Comparison of ENCODE assay signal across 8 cellular contexts in genomic region chr9:128370752-128371621, GRCh38. TPM values are rescaled to one million over a fixed set of nuclear protein-coding genes. Genes with fewer than 3 reads are reported as not detected.
A peak's percentile ranks its signal among the peaks of the same experiment; 100 is the strongest.
DNase-seq lines count a peak whose midpoint lies in the region; ATAC-seq and TF ChIP-seq lines count a peak whose summit lies in the region.

Gene URM1 (plus strand): TSS chr9:128371374. CDS start chr9:128371381, 7 bp downstream.

- peak within 1 kb of the TSS; percentile 88 to 90 for H3K27ac Mint-ChIP-seq in activated naive CD4-positive, alpha-beta T cell treated with anti-CD3 and anti-CD28 coated beads, Interleukin-2, amount 50 U/mL, for 72 hours

- no peaks in the 10 kb centered on the region for H3K9me3 Mint-ChIP-seq in activated naive CD4-positive, alpha-beta T cell treated with anti-CD3 and anti-CD28 coated beads, Interleukin-2, amount 50 U/mL, for 72 hours

- TF ChIP-seq CTCF in GM10248 (IDR thresholded peaks at IDR 0.05; ENCODE audit: control extremely low read depth, extremely low read depth, low read depth, missing control alignments) = no peak
- no peak for TF ChIP-seq CTCF in omental fat pad (IDR thresholded peaks at IDR 0.05)

- POLR2A ChIA-PET in GM10248 (lab: Yijun Ruan, JAX) = interaction anchor here (0.6 to 2.5 kb wide), 6 partner anchors 8 to 418 kb away, joined by 3 to 15 read pairs (median 4); partner anchors contain the start of gene CERCAM

- peaks cover 10 to 16% of the 10 kb centered on the region in 2 donors for H3K36me3 Mint-ChIP-seq in activated naive CD4-positive, alpha-beta T cell treated with anti-CD3 and anti-CD28 coated beads, Interleukin-2, amount 50 U/mL, for 72 hours

- ATAC-seq in HG02623 (IDR thresholded peaks at IDR 0.05; ENCODE audit: unreplicated experiment) (peak; percentile 85), omental fat pad (ENCODE audit: low FRiP score) (peak; percentile 97)
- ATAC-seq in activated naive CD4-positive, alpha-beta T cell treated with anti-CD3 and anti-CD28 coated beads, Interleukin-2, amount 50 U/mL, for 72 hours = peak; percentile 98 to 99

- H3K27ac ChIP-seq in temporal lobe (ENCODE audit: low read depth, low read length) = peak within 1 kb of the TSS; percentile 96

- DNase-seq in GM10248 (ENCODE audit: extremely low spot score) = peak; percentile 96
- peak; percentile 88 for DNase-seq in NCI-H1105 (lab: John Stamatoyannopoulos, UW)
- peak; percentile 87 for DNase-seq in SKM-1 (lab: John Stamatoyannopoulos, UW; ENCODE audit: unreplicated experiment)
- DNase-seq in activated naive CD4-positive, alpha-beta T cell treated with anti-CD3 and anti-CD28 coated beads, Interleukin-2, amount 50 U/mL, for 72 hours (ENCODE audit: low spot score in 2 of 2) = peak; percentile 94 to 97
- no peak for DNase-seq in glomerular endothelial cell (ENCODE audit: extremely low read depth, low read depth, low spot score)
- peak; percentile 84 for DNase-seq in omental fat pad (ENCODE audit: low spot score)

- CTCF ChIA-PET in GM10248 (lab: Yijun Ruan, JAX) = interaction anchor here (1.4 to 3.8 kb wide), 8 partner anchors 9 to 182 kb away, joined by 3 to 55 read pairs (median 4); partner anchors contain the start of gene SPTAN1

RNA-seq across cellular contexts. Expression of gene URM1, which starts in this region (rescaled TPM):
- 10 to 100 TPM; 36.4 to 77.9 TPM for total RNA-seq in activated naive CD4-positive, alpha-beta T cell treated with anti-CD3 and anti-CD28 coated beads, Interleukin-2, amount 50 U/mL, for 72 hours
- total RNA-seq in glomerular endothelial cell = 41.9 and 45.1 TPM in 2 replicates
- total RNA-seq in omental fat pad = 10 to 100 TPM; 19.8 to 26.0 (median 23.8) TPM
- total RNA-seq in temporal lobe = 15.2 TPM
